Comparison of ENCODE assay signal across 9 cellular contexts in genomic region chr3:119677641-119677934, GRCh38. TPM values are rescaled to one million over a fixed set of nuclear protein-coding genes. Genes with fewer than 3 reads are reported as not detected.
DNase-seq lines count a peak whose midpoint lies in the region; ATAC-seq and TF ChIP-seq lines count a peak whose summit lies in the region.
"Had no signal": no experiment of that assay in that cellular context is flagged by ENCODE, and none has a peak within 500 bp of the region (broad histone marks: within the 10 kb centered on the region; RNA-seq: fewer than 3 reads in every experiment).

No MANE protein-coding gene starts in this region.

- in situ Hi-C loops in astrocyte of the cerebellum (cut with HindIII; ENCODE audit: low sequenced_read_pairs) = no loop called here

- H3K27me3 ChIP-seq in cardiac muscle cell = no peaks in the 10 kb centered on the region
- H3K27me3 ChIP-seq in lower lobe of right lung (ENCODE audit: low read depth) = no peaks in the 10 kb centered on the region
- no peaks in the 10 kb centered on the region for H3K27me3 ChIP-seq in upper lobe of right lung

- no peak for TF ChIP-seq CTCF in cardiac muscle cell (IDR thresholded peaks at IDR 0.05; ENCODE audit: low read depth, low read length)
- TF ChIP-seq CTCF in astrocyte of the cerebellum (IDR thresholded peaks at IDR 0.05; ENCODE audit: low read depth, low read length, missing control alignments) = no peak
- TF ChIP-seq CTCF in lower lobe of right lung (IDR thresholded peaks at IDR 0.05) = no peak
- TF ChIP-seq CTCF in upper lobe of right lung (IDR thresholded peaks at IDR 0.05) = no peak

- peaks cover 8% of the 10 kb centered on the region for H3K36me3 ChIP-seq in cardiac muscle cell
- H3K36me3 ChIP-seq in lower lobe of right lung = peaks cover 27% of the 10 kb centered on the region
- H3K36me3 ChIP-seq in upper lobe of right lung = peaks cover 26% of the 10 kb centered on the region

- ATAC-seq in left ventricle myocardium superior (no peak), lower lobe of right lung (no peak), upper lobe of right lung (no peak)

- peaks cover 18% of the 10 kb centered on the region for H3K4me1 ChIP-seq in cardiac muscle cell (ENCODE audit: low read depth)
- peaks cover 21% of the 10 kb centered on the region for H3K4me1 ChIP-seq in lower lobe of right lung
- peaks cover 10% of the 10 kb centered on the region for H3K4me1 ChIP-seq in upper lobe of right lung

- H3K27ac ChIP-seq in cardiac muscle cell = peak overlapping the region; percentile 94
- peak overlapping the region; percentile 93 for H3K27ac ChIP-seq in lower lobe of right lung
- H3K27ac ChIP-seq in upper lobe of right lung = peak overlapping the region; percentile 95

- H3K9me3 ChIP-seq in cardiac muscle cell (ENCODE audit: low read depth) (no peaks in the 10 kb centered on the region), lower lobe of right lung (no peaks in the 10 kb centered on the region), upper lobe of right lung (no peaks in the 10 kb centered on the region)

- intact Hi-C loops in left ventricle myocardium superior (cut with micrococcal nuclease) (no loop called here), lower lobe of right lung (cut with DNase I) (no loop called here), upper lobe of right lung (cut with DNase I) (loop anchor here (10.0 kb wide), 1 partner anchor 83 kb away; the partner anchor contains the start of gene PLA1A)

- DNase-seq in cardiac muscle cell (ENCODE audit: low read depth in 1 of 2, low spot score in 1 of 2) (no peak), left ventricle myocardium superior (no peak), astrocyte of the cerebellum (ENCODE audit: low read depth) (no peak), lower lobe of right lung (no peak), upper lobe of right lung (no peak), NCI-H2171 (lab: John Stamatoyannopoulos, UW) (no peak), NCI-H1105 (lab: John Stamatoyannopoulos, UW) (no peak), NCI-H82 (lab: John Stamatoyannopoulos, UW) (no peak)

- H3K4me3 ChIP-seq in cardiac muscle cell = peak overlapping the region; percentile 63
- H3K4me3 ChIP-seq in astrocyte of the cerebellum (ENCODE audit: low read depth, low read length) = peak overlapping the region; percentile 64
- peak overlapping the region; percentile 65 for H3K4me3 ChIP-seq in lower lobe of right lung
- peak overlapping the region; percentile 69 for H3K4me3 ChIP-seq in upper lobe of right lung

RNA-seq across cellular contexts. Expression of gene COX17, which starts 0.4 kb away (rescaled TPM):
- total RNA-seq in cardiac muscle cell = 45.5 and 56.8 TPM in 2 replicates
- 146 and 174 TPM in 2 replicates for polyA plus RNA-seq in cardiac muscle cell
- total RNA-seq in left ventricle myocardium superior = 177 TPM
- 54.4 TPM for total RNA-seq in lower lobe of right lung
- 48.9 TPM for total RNA-seq in upper lobe of right lung

RNA-seq across cellular contexts. Expression of gene POPDC2, which starts 17.2 kb away (rescaled TPM):
- total RNA-seq in cardiac muscle cell (180 and 214 TPM in 2 replicates), left ventricle myocardium superior (586 TPM), lower lobe of right lung (1.5 TPM), upper lobe of right lung (2.7 TPM)
- 68.0 and 107 TPM in 2 replicates for polyA plus RNA-seq in cardiac muscle cell
- total RNA-seq: RPMI7951 had no signal

RNA-seq across cellular contexts. Expression of gene CFAP91, which starts 25.2 kb away (rescaled TPM):
- total RNA-seq in cardiac muscle cell (0.53 and 0.92 TPM in 2 replicates), left ventricle myocardium superior (0.45 TPM), lower lobe of right lung (9.0 TPM), upper lobe of right lung (3.7 TPM)
- 1.4 and 3.4 TPM in 2 replicates for polyA plus RNA-seq in cardiac muscle cell
- total RNA-seq: RPMI7951 had no signal

Comparison
In these comparisons a context has a peak if more than half of its experiments do, and no peak if none do; other contexts are left out.
1. RNA of gene POPDC2, which starts 17.2 kb away (total RNA-seq): 586 TPM in left ventricle myocardium superior (single experiment) and 180 to 214 TPM in cardiac muscle cell; 2.7 TPM in upper lobe of right lung (single experiment) and 1.5 TPM in lower lobe of right lung (single experiment); every median in the first group is over 10 times any median in the second.
2. Peak in every context shown above with its lines, with median percentiles within 50 percentile points of each other: H3K27ac ChIP-seq and H3K4me3 ChIP-seq.